ENCODE assay signal across 25 cellular contexts in the genomic region with DNA sequence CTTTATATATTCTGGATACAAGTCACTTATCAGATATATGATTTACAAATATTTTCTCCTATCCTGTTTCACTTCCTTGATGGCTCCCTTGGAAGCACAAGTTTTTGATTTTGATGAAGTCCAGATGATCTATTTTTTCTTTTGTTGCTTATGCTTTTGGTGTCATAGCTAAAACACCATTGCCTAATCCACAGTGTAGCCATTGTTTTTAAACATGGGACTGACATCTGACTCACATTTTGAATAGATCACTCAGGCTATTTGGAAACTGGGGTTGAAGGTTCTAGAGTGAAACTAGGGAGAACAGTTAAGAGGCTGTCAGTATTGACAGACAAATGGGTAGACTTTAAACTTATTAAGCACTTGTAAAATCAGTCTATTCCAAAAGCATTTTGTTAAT. TPM values are rescaled to one million over a fixed set of nuclear protein-coding genes. Genes with fewer than 3 reads are reported as not detected.
DNase-seq lines count a peak whose midpoint lies in the region; ATAC-seq, FAIRE-seq and TF ChIP-seq lines count a peak whose summit lies in the region.
"Had no signal": no experiment of that assay in that cellular context is flagged by ENCODE, and none has a peak within 500 bp of the region (broad histone marks: within the 10 kb centered on the region; RNA-seq: fewer than 3 reads in every experiment).

No MANE protein-coding gene starts in this region.

- no peak for ATAC-seq in GM12878
- peak; percentile 43 for ATAC-seq in gastroesophageal sphincter
- ATAC-seq in GM21786 (IDR thresholded peaks at IDR 0.05; ENCODE audit: unreplicated experiment): no peak
- no peak for ATAC-seq in GM21360 (IDR thresholded peaks at IDR 0.05; ENCODE audit: unreplicated experiment)
- no peak for ATAC-seq in omental fat pad (ENCODE audit: low FRiP score)
- ATAC-seq: activated naive CD8-positive, alpha-beta T cell treated with anti-CD3 and anti-CD28 coated beads, Interleukin-2, amount 50 U/mL, for 24 hours; mucosa of descending colon; stimulated activated effector memory CD8-positive, alpha-beta T cell treated with anti-CD3 and anti-CD28 coated beads, Interleukin-12 subunit alpha, Interleukin-12 subunit beta, amount 100 ng/mL, for 72 hours had no signal

- H3K4me3 ChIP-seq in GM12878: no peak overlapping the region
- no peak overlapping the region for H3K4me3 ChIP-seq in gastroesophageal sphincter
- H3K4me3 ChIP-seq: K562, mucosa of descending colon, SJCRH30 had no signal

- H3K27ac ChIP-seq in GM12878 (ENCODE audit: control insufficient read depth, insufficient read depth) (no peak overlapping the region), gastroesophageal sphincter (no peak overlapping the region)
- H3K27ac ChIP-seq: SJCRH30 had no signal

- peaks cover 3% of the 10 kb centered on the region; the same call in 1 of the 2 replicates for H4K20me1 ChIP-seq in GM12878 (ENCODE audit: control insufficient read depth, insufficient read depth)

- H3K4me1 ChIP-seq in GM12878 (ENCODE audit: control insufficient read depth, insufficient read depth, low read length): peaks cover 32% of the 10 kb centered on the region
- H3K4me1 ChIP-seq in gastroesophageal sphincter: peaks cover 0 to 55% (median 0%) of the 10 kb centered on the region in 3 donors
- H3K4me1 ChIP-seq: SJCRH30 had no signal

- CTCF ChIA-PET in GM12878 (lab: Yijun Ruan, JAX): interaction anchor here (0.6 kb wide), 1 partner anchor 92 kb away, joined by 4 read pairs; no protein-coding TSS in a partner anchor

- SMC1A ChIA-PET in GM12878 (lab: Charles Lee; ENCODE audit: uncharacterized antibody, unreplicated experiment): interaction anchor here (0.8 to 1.3 kb wide), 3 partner anchors 23 to 48 kb away, joined by 3 to 5 read pairs (median 5); no protein-coding TSS in a partner anchor

- no TSS peak for BruUV-seq in GM12878 (replicated peaks; lab: Mats Ljungman, UMichigan)

- RAD21 ChIA-PET in GM12878 (lab: Charles Lee; ENCODE audit: unreplicated experiment): no interaction called here

- intact Hi-C loops in GM12878 (cut with micrococcal nuclease; ENCODE audit: unreplicated experiment): no loop called here

- H3K27me3 ChIP-seq in GM12878 (replicated peaks in 1 of 2; ENCODE audit: control insufficient read depth in 2 of 2, insufficient read depth in 2 of 2, low read length in 1 of 2): no peaks in the 10 kb centered on the region
- H3K27me3 ChIP-seq in gastroesophageal sphincter: no peaks in the 10 kb centered on the region
- H3K27me3 ChIP-seq: SJCRH30 had no signal

- no peak for TF ChIP-seq RAD21 in GM12878 (IDR thresholded peaks at IDR 0.05; ENCODE audit: insufficient read depth, low read depth, low read length)

- peak; percentile 23 for FAIRE-seq in GM12878 (lab: Jason Lieb, UNC)
- FAIRE-seq: K562, keratinocyte had no signal

- TF ChIP-seq POLR2A in GM12878 (IDR thresholded peaks at IDR 0.05; ENCODE audit: low read depth, low read length) (no peak), gastroesophageal sphincter (IDR thresholded peaks at IDR 0.05) (no peak)

- TF ChIP-seq EP300 in GM12878 (IDR thresholded peaks at IDR 0.05; ENCODE audit: borderline replicate concordance in 1 of 2, control insufficient read depth in 1 of 2, low read depth in 2 of 2, low read length in 2 of 2): no peak
- TF ChIP-seq EP300 in gastroesophageal sphincter (IDR thresholded peaks at IDR 0.05): no peak

- in situ Hi-C loops in GM12878 (cut with MboI): no loop called here

- H3K9ac ChIP-seq in GM12878 (ENCODE audit: control insufficient read depth, insufficient read depth, low read length): no peak overlapping the region

- TF ChIP-seq CTCF in GM12878 (IDR thresholded peaks at IDR 0.05 in 2 of 3, conservative IDR thresholded peaks at IDR 0.05 in 1 of 3; ENCODE audit: control insufficient read depth in 2 of 3, extremely low read depth in 1 of 3, insufficient read depth in 1 of 3, low read depth in 3 of 3, low read length in 3 of 3) (no peak), gastroesophageal sphincter (IDR thresholded peaks at IDR 0.05) (no peak), omental fat pad (IDR thresholded peaks at IDR 0.05) (no peak)

- H3K79me2 ChIP-seq in GM12878 (ENCODE audit: control insufficient read depth, insufficient read depth, low read length): peaks cover 78% of the 10 kb centered on the region

- no peak overlapping the region for H2AFZ ChIP-seq in GM12878 (ENCODE audit: control insufficient read depth, low read depth, low read length)

- POLR2A ChIA-PET in GM12878 (lab: Charles Lee): interaction anchor here (0.6 to 1.4 kb wide), 3 partner anchors 13 to 19 kb away, joined by 3 read pairs; no protein-coding TSS in a partner anchor

- peak; percentile 30 for DNase-seq in AG08395 (ENCODE audit: low spot score)
- peak; percentile 46 for DNase-seq in LHCN-M2 (ENCODE audit: low read depth)
- DNase-seq in GM12878 (ENCODE audit: low read depth, low spot score): no peak
- DNase-seq in HK-2 (ENCODE audit: unreplicated experiment): no peak
- no peak for DNase-seq in omental fat pad (ENCODE audit: low spot score)
- DNase-seq: ACHN; activated CD4-positive, alpha-beta T cell treated with anti-CD3 and anti-CD28 coated beads, Interleukin-2, amount 50 U/mL, for 1 hour; activated naive CD8-positive, alpha-beta T cell treated with anti-CD3 and anti-CD28 coated beads, Interleukin-2, amount 50 U/mL, for 24 hours; activated T-cell treated with anti-CD3 and anti-CD28 coated beads, Interleukin-2, amount 50 U/mL, for 1 hour; Calu3; endodermal cell; GDM1; head of caudate nucleus; mucosa of descending colon; NCI-H1417; NCI-H226; NK-92 treated with Interleukin-12 subunit alpha and Interleukin-12 subunit beta, amount 100 ng/mL, for 24 hours; occipital lobe; SJCRH30 had no signal

- H3K9me3 ChIP-seq in GM12878 (replicated peaks; ENCODE audit: control insufficient read depth, insufficient read depth, low read length) (no peaks in the 10 kb centered on the region; the same call in 2 of the 3 replicates), gastroesophageal sphincter (no peaks in the 10 kb centered on the region)
- H3K9me3 ChIP-seq: mucosa of descending colon, SJCRH30 had no signal

- H3K36me3 ChIP-seq in GM12878 (ENCODE audit: control insufficient read depth in 2 of 2, insufficient read depth in 2 of 2, low read length in 1 of 2) (peaks cover 0 to 6% of the 10 kb centered on the region in 2 experiments; a peak in 1 of 4 replicates), gastroesophageal sphincter (no peaks in the 10 kb centered on the region)
- H3K36me3 ChIP-seq: SJCRH30 had no signal

- H3K4me2 ChIP-seq in GM12878 (ENCODE audit: control insufficient read depth, insufficient read depth): no peak overlapping the region

TF ChIP-seq in GM12878, 131 proteins besides CTCF, POLR2A, EP300 and RAD21:
- TF ChIP-seq, protein P1, sequence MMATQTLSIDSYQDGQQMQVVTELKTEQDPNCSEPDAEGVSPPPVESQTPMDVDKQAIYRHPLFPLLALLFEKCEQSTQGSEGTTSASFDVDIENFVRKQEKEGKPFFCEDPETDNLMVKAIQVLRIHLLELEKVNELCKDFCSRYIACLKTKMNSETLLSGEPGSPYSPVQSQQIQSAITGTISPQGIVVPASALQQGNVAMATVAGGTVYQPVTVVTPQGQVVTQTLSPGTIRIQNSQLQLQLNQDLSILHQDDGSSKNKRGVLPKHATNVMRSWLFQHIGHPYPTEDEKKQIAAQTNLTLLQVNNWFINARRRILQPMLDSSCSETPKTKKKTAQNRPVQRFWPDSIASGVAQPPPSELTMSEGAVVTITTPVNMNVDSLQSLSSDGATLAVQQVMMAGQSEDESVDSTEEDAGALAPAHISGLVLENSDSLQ (IDR thresholded peaks at IDR 0.05): peak; percentile 39; the same call in 1 of the 2 replicates
- TF ChIP-seq, protein P2, sequence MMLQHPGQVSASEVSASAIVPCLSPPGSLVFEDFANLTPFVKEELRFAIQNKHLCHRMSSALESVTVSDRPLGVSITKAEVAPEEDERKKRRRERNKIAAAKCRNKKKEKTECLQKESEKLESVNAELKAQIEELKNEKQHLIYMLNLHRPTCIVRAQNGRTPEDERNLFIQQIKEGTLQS (IDR thresholded peaks at IDR 0.05; ENCODE audit: borderline replicate concordance, extremely low read depth, low read depth, low read length): no peak
- TF ChIP-seq ASH2L (IDR thresholded peaks at IDR 0.05; ENCODE audit: borderline replicate concordance, low read depth) (no peak), JUNB (IDR thresholded peaks at IDR 0.05) (peak; percentile 7; the same call in 1 of the 2 replicates)
TF ChIP-seq in GM12878: peak in this region for 2.

RNA-seq across cellular contexts. Expression of a gene that starts 16.6 kb away (rescaled TPM):
- total RNA-seq in LHCN-M2 (2014; rRNA removed) (48.5 and 53.5 TPM in 2 replicates), GM12878 (2014; rRNA removed) (42.0 and 49.9 TPM in 2 replicates), GM12878 (2014; rRNA removed; fragmentation: Illumina TruSeq; extraction: Trizol) (28.6 and 31.0 TPM in 2 replicates), GM12878 (2021) (61.2 and 63.7 TPM in 2 replicates), gastroesophageal sphincter (10 to 100 TPM; 39.6 to 72.7 (median 60.7) TPM), omental fat pad (100 to 1,000 TPM in 1 of 4 donors, 10 to 100 TPM in 3; 20.5 to 108 (median 61.8) TPM)
- polyA plus RNA-seq in LHCN-M2 (2012): 25.6 TPM
- 60.1 and 61.7 TPM in 2 replicates for total RNA-seq in GM12878 (2013; cell fraction: nucleolus; rRNA removed)
- polyA plus RNA-seq in GM12878 (2011; ENCODE audit: low read depth): 86.9 TPM
- polyA plus RNA-seq in GM12878 (2011; rRNA removed) (161 and 172 TPM in 2 replicates), GM12878 (2014; fragmentation: Illumina TruSeq; extraction: Trizol) (51.5 and 64.0 TPM in 2 replicates), GM12878 (2014; fragmentation: Nextera tagmentation; extraction: Ambion mirVana) (10 to 100 TPM; 23.9 to 26.9 TPM), GM12878 (2014; rRNA removed) (38.3 and 46.5 TPM in 2 replicates), GM12878 (2016; fragmentation: Nextera tagmentation; extraction: Ambion mirVana) (10 to 100 TPM; 68.6 to 76.5 TPM)
- 88.7 and 144 TPM in 2 replicates for polyA plus RNA-seq in GM12878 (2011; cell fraction: cytosol; rRNA removed)
- 35.3 and 61.7 TPM in 2 replicates for polyA plus RNA-seq in GM12878 (2011; cell fraction: nucleus; rRNA removed)
- polyA plus RNA-seq in GM12878 (2012): 67.8 and 107 TPM in 2 replicates
- 114 and 122 TPM in 2 replicates for polyA minus RNA-seq in GM12878 (2011; rRNA and poly(A)+ RNA removed)
- 23.0 and 33.8 TPM in 2 replicates for polyA minus RNA-seq in GM12878 (2011; cell fraction: cytosol; rRNA and poly(A)+ RNA removed)
- 23.1 and 24.6 TPM in 2 replicates for polyA minus RNA-seq in GM12878 (2011; cell fraction: nucleus; rRNA and poly(A)+ RNA removed)

Comparison
In these comparisons a context has a peak if more than half of its experiments do, and no peak if none do; other contexts are left out.
1. DNase-seq: peak in AG08395 (single experiment) and LHCN-M2 (single experiment); none in GM12878 (single experiment), HK-2 (single experiment) and omental fat pad (single experiment).